25 cellular contexts compared by ENCODE assay signal in the genomic region with DNA sequence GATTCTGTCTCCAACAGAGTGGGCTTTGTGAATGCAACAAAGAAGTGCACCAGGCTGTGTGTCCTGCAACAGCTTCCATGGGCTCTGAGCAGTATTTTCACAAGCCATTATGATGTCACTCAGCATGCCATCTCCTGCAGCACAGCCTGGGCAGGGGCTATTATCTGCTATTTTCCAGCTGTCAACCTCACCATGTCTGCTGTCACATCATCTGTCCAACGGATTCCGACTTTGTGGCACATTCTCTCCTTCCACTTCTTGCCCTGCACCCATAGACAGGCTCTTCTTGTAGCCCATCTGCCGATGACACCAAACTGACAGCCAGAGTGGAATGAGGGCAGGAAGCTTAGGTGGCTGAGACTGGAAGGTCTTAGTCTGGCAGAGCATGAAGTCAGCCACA.
"Had no signal": no experiment of that assay in that cellular context is flagged by ENCODE, and none has a peak within 500 bp of the region (broad histone marks: within the 10 kb centered on the region; RNA-seq: fewer than 3 reads in every experiment).

No MANE protein-coding gene starts in this region.

- H3K9me3 ChIP-seq: ascending aorta, body of pancreas had no signal

- H3K27ac Mint-ChIP-seq: activated B cell treated with CpG ODN at 0.5 μM for 24 hours; activated CD4-positive, alpha-beta T cell treated with anti-CD3 and anti-CD28 coated beads, Interleukin-2, amount 10 ng/mL, durations not matched to agents 24 days and 14 days; activated CD8-positive, alpha-beta memory T cell treated with anti-CD3 and anti-CD28 coated beads, Interleukin-2, amount 10 ng/mL, durations not matched to agents 7 days and 5 days; activated naive CD4-positive, alpha-beta T cell treated with anti-CD3 and anti-CD28 coated beads, Interleukin-2, amount 50 U/mL, for 72 hours; activated naive CD8-positive, alpha-beta T cell treated with anti-CD3 and anti-CD28 coated beads, Interleukin-2, amount 50 U/mL, for 24 hours; T-helper 17 cell had no signal

- H3K9ac ChIP-seq: KMS-11 had no signal

- DNase-seq: activated B cell treated with CpG ODN at 0.5 μM for 24 hours; activated CD4-positive, alpha-beta T cell treated with anti-CD3 and anti-CD28 coated beads for 1 hour; activated CD4-positive, alpha-beta T cell treated with anti-CD3 and anti-CD28 coated beads, Interleukin-2, amount 10 ng/mL, durations not matched to agents 24 days and 14 days; activated CD4-positive, alpha-beta T cell treated with anti-CD3 and anti-CD28 coated beads, Interleukin-2, amount 50 U/mL, for 48 hours; activated CD8-positive, alpha-beta memory T cell treated with anti-CD3 and anti-CD28 coated beads, Interleukin-2, amount 10 ng/mL, durations not matched to agents 7 days and 5 days; activated effector memory CD4-positive, alpha-beta T cell treated with anti-CD3 and anti-CD28 coated beads, Interleukin-2, amount 50 U/mL, for 16 hours; activated naive CD4-positive, alpha-beta T cell treated with Interleukin-2 at 50 U/mL for 16 hours; activated naive CD8-positive, alpha-beta T cell treated with anti-CD3 and anti-CD28 coated beads, Interleukin-2, amount 50 U/mL, for 24 hours; activated T-cell treated with anti-CD3 and anti-CD28 coated beads, Interleukin-2, amount 50 U/mL, for 4 hours; amniotic stem cell; body of pancreas; MV-4-11; NCI-H1092 treated with DMSO at 0.1 percent for 48 hours; NCI-H1417 treated with DMSO at 0.1 percent for 48 hours; NCI-H187; NCI-H2081; NCI-H226; NCI-H69; SIG-M5; T-helper 17 cell; T-helper 9 cell had no signal

- H3K4me2 ChIP-seq: KMS-11 had no signal

- H3K4me1 ChIP-seq: ascending aorta, body of pancreas had no signal

- H3K36me3 Mint-ChIP-seq: activated CD8-positive, alpha-beta memory T cell treated with anti-CD3 and anti-CD28 coated beads, Interleukin-2, amount 10 ng/mL, durations not matched to agents 7 days and 5 days had no signal

- H3K4me3 ChIP-seq: ascending aorta, body of pancreas had no signal

- H3K27me3 Mint-ChIP-seq: activated B cell treated with CpG ODN at 0.5 μM for 24 hours; activated CD4-positive, alpha-beta T cell treated with anti-CD3 and anti-CD28 coated beads, Interleukin-2, amount 10 ng/mL, durations not matched to agents 24 days and 14 days; central memory CD8-positive, alpha-beta T cell; T-helper 17 cell had no signal

- H3K4me3 Mint-ChIP-seq: activated B cell treated with CpG ODN at 0.5 μM for 24 hours; activated CD4-positive, alpha-beta T cell treated with anti-CD3 and anti-CD28 coated beads, Interleukin-2, amount 10 ng/mL, durations not matched to agents 24 days and 14 days; activated CD8-positive, alpha-beta memory T cell treated with anti-CD3 and anti-CD28 coated beads, Interleukin-2, amount 10 ng/mL, durations not matched to agents 7 days and 5 days; activated naive CD8-positive, alpha-beta T cell treated with anti-CD3 and anti-CD28 coated beads, Interleukin-2, amount 50 U/mL, for 24 hours; activated T-cell treated with anti-CD3 and anti-CD28 coated beads, Interleukin-2, amount 50 U/mL, for 4 hours; central memory CD8-positive, alpha-beta T cell; T-helper 17 cell had no signal

- H3K4me1 Mint-ChIP-seq: activated B cell treated with CpG ODN at 0.5 μM for 24 hours; activated CD4-positive, alpha-beta T cell treated with anti-CD3 and anti-CD28 coated beads, Interleukin-2, amount 10 ng/mL, durations not matched to agents 24 days and 14 days; activated CD8-positive, alpha-beta memory T cell treated with anti-CD3 and anti-CD28 coated beads, Interleukin-2, amount 10 ng/mL, durations not matched to agents 7 days and 5 days; activated naive CD8-positive, alpha-beta T cell treated with anti-CD3 and anti-CD28 coated beads, Interleukin-2, amount 50 U/mL, for 24 hours; T-helper 17 cell had no signal

- H3K27ac ChIP-seq: ascending aorta, body of pancreas, KMS-11 had no signal

- H3K9me3 Mint-ChIP-seq: central memory CD8-positive, alpha-beta T cell had no signal

- H3K36me3 ChIP-seq: ascending aorta had no signal

- H3K27me3 ChIP-seq: ascending aorta, body of pancreas had no signal
